ENCODE assay signal across 23 cellular contexts in genomic region chr1:19776933-19777332, GRCh38. TPM values are rescaled to one million over a fixed set of nuclear protein-coding genes. Genes with fewer than 3 reads are reported as not detected.
"Had no signal": no experiment of that assay in that cellular context is flagged by ENCODE, and none has a peak within 500 bp of the region (broad histone marks: within the 10 kb centered on the region; RNA-seq: fewer than 3 reads in every experiment).

No MANE protein-coding gene starts in this region.

- H3K27me3 Mint-ChIP-seq: T-cell had no signal

- ATAC-seq: Panc1, PC-3, T-cell had no signal

- H3K9me3 Mint-ChIP-seq: T-cell had no signal

- H3K4me3 Mint-ChIP-seq: T-cell had no signal

- H3K27ac ChIP-seq: KMS-11, RWPE1 had no signal

- H3K4me2 ChIP-seq: KMS-11, SK-N-SH had no signal

- H3K4me1 Mint-ChIP-seq: T-cell had no signal

- H3K9ac ChIP-seq: KMS-11, SK-N-SH had no signal

- DNase-seq: Kasumi-1; MM.1S; NCI-H1092 treated with DMSO at 0.1 percent for 48 hours; NCI-H1436; NCI-H187; NCI-H2171 treated with DMSO at 0.1 percent for 48 hours; NCI-H345; NCI-H446 treated with DMSO at 0.1 percent for 48 hours; NCI-H526; NCI-H82; NK-92 treated with Interleukin-12 subunit alpha and Interleukin-12 subunit beta, amount 100 ng/mL, for 24 hours; PC-3; SHP77; SK-N-SH; SW 1271; T-cell had no signal

- H3K9me3 ChIP-seq: SK-N-SH had no signal

- H3K27ac Mint-ChIP-seq: T-cell had no signal

RNA-seq across cellular contexts. Expression of gene RNF186, which starts 38.1 kb away (rescaled TPM):
- total RNA-seq: HT-29, M059J, OCI-LY7, SK-MEL-5, T-cell had no signal
